ENCODE assay signal across 8 cellular contexts in genomic region chr9:111661802-111662491, GRCh38. TPM values are rescaled to one million over a fixed set of nuclear protein-coding genes. Genes with fewer than 3 reads are reported as not detected.
DNase-seq lines count a peak whose midpoint lies in the region; ATAC-seq and TF ChIP-seq lines count a peak whose summit lies in the region.

No MANE protein-coding gene starts in this region.

- peaks cover 15% of the 10 kb centered on the region for H3K27me3 Mint-ChIP-seq in nephron progenitor cell (ENCODE audit: low read depth, poor library complexity)

- H3K4me3 Mint-ChIP-seq in nephron progenitor cell = peak overlapping the region; percentile 96

- DNase-seq in AG04449 (ENCODE audit: low read depth, low spot score) (no peak), NOMO-1 treated with dmso at 0.1 percent for 144 hours (lab: John Stamatoyannopoulos, UW; ENCODE audit: unreplicated experiment) (peak; percentile 32), fibroblast of the aortic adventitia (ENCODE audit: low read depth) (peak; percentile 24), nephron progenitor cell (no peak), tibial nerve (ENCODE audit: low spot score in 2 of 2) (peak in 1 of 2 donors; percentile 8)
- peak; percentile 12 for DNase-seq in activated T-helper 9 cell treated with anti-CD3 and anti-CD28 coated beads, Interleukin-2, amount 50 U/mL, for 16 hours (ENCODE audit: low read depth)

- H3K27ac ChIP-seq in tibial nerve = peak overlapping the region in 3 of 4 donors; percentile 66 to 86 (median 79)

- H3K27me3 ChIP-seq in tibial nerve = no peaks in the 10 kb centered on the region

- peak overlapping the region; percentile 78 for H3K27ac Mint-ChIP-seq in nephron progenitor cell

- no peak for TF ChIP-seq EP300 in tibial nerve (IDR thresholded peaks at IDR 0.05)

- peaks cover 0 to 4% (median 0%) of the 10 kb centered on the region in 3 donors for H3K36me3 ChIP-seq in tibial nerve

- no peaks in the 10 kb centered on the region for H3K9me3 Mint-ChIP-seq in nephron progenitor cell

- ATAC-seq in GM18520 (IDR thresholded peaks at IDR 0.05; ENCODE audit: unreplicated experiment) = peak; percentile 19
- ATAC-seq in HG03039 (IDR thresholded peaks at IDR 0.05; ENCODE audit: unreplicated experiment) = peak; percentile 25

- no peaks in the 10 kb centered on the region for H3K9me3 ChIP-seq in tibial nerve

- POLR2A ChIA-PET in AG04449 (lab: Yijun Ruan, JAX) = interaction anchor here (1.0 to 2.2 kb wide), 3 partner anchors 12 to 30 kb away, joined by 3 to 13 read pairs (median 3); partner anchors contain the start of gene DNAJC25

- no peak for TF ChIP-seq CTCF in AG04449 (IDR thresholded peaks at IDR 0.05; ENCODE audit: insufficient read depth, low read length, missing control alignments)
- no peak for TF ChIP-seq CTCF in fibroblast of the aortic adventitia (IDR thresholded peaks at IDR 0.05; ENCODE audit: insufficient read depth, low read length)
- TF ChIP-seq CTCF in nephron progenitor cell (IDR thresholded peaks at IDR 0.05) = no peak
- no peak for TF ChIP-seq CTCF in tibial nerve (IDR thresholded peaks at IDR 0.05)

- WGBS in tibial nerve, 2 donors = 0 to 2% methylated on average over 34 of the region's 57 CpGs

- TF ChIP-seq POLR2A in tibial nerve (IDR thresholded peaks at IDR 0.05) = no peak

- peaks cover 25% of the 10 kb centered on the region for H3K36me3 Mint-ChIP-seq in nephron progenitor cell (ENCODE audit: low read depth)

- peaks cover 26% of the 10 kb centered on the region for H3K4me1 Mint-ChIP-seq in nephron progenitor cell

- H3K4me3 ChIP-seq in AG04449 (ENCODE audit: low read depth, low read length) (peak overlapping the region; percentile 83), fibroblast of the aortic adventitia (ENCODE audit: low read depth, low read length) (peak overlapping the region; percentile 89), tibial nerve (peak overlapping the region; percentile 71 to 83 (median 74))

- CTCF ChIA-PET in AG04449 (lab: Yijun Ruan, JAX) = interaction anchor here (0.6 to 1.6 kb wide), 3 partner anchors 10 to 31 kb away, joined by 3 read pairs; no protein-coding TSS in a partner anchor

- peaks cover 0 to 21% (median 7%) of the 10 kb centered on the region in 4 donors for H3K4me1 ChIP-seq in tibial nerve

RNA-seq across cellular contexts. Expression of gene GNG10, which starts 0.5 kb away (rescaled TPM):
- total RNA-seq in fibroblast of the aortic adventitia (ENCODE audit: low replicate concordance) (43.6 and 144 TPM in 2 replicates), tibial nerve (10 to 100 TPM; 41.8 to 70.2 (median 51.0) TPM)

RNA-seq across cellular contexts. Expression of gene DNAJC25, which starts 30.8 kb away (rescaled TPM):
- total RNA-seq in fibroblast of the aortic adventitia (ENCODE audit: low replicate concordance) = 12.7 and 18.7 TPM in 2 replicates
- 10 to 100 TPM in 3 of 4 donors, 1 to 10 TPM in 1; 9.9 to 14.7 (median 12.6) TPM for total RNA-seq in tibial nerve

Comparison
In these comparisons a context has a peak if more than half of its experiments do, and no peak if none do; other contexts are left out.
1. DNase-seq: peak in NOMO-1 treated with dmso at 0.1 percent for 144 hours (single experiment), activated T-helper 9 cell treated with anti-CD3 and anti-CD28 coated beads, Interleukin-2, amount 50 U/mL, for 16 hours (single experiment) and fibroblast of the aortic adventitia (single experiment); none in AG04449 (single experiment) and nephron progenitor cell (single experiment).
2. Peak in every context shown above with its lines, with median percentiles within 50 percentile points of each other: H3K4me3 ChIP-seq.